ENCODE assay signal across 10 cellular contexts in the genomic region with DNA sequence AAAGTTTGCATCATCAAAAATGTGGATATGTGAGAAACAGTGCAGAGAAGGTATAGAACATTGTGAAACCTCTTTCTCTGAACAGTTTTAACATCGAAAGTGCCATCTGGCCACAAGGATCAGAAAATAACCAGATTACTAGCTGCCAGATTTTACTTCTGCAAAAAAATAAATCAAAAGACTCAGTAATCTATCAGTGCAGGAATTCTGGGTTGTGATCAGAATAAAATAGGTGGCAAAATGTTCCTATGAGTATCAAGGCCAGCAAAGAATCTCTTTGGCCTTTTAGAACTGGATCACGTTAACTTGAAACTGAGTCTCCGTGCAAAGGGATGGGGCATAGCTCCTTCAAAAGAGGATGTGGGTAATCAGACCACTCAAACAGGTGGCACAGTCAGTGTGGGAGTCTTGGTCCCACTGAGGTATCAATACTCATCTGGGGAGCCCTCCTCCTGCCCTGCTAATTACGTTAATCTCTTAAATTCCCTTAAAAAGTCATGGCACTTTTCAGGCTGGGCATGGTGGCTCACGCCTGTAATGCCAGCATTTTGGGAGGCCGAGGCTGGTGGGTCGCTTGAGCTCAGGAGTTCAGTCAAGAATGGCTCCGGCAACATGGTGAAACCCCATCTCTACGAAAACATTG. TPM values are rescaled to one million over a fixed set of nuclear protein-coding genes. Genes with fewer than 3 reads are reported as not detected.
DNase-seq lines count a peak whose midpoint lies in the region; ATAC-seq and TF ChIP-seq lines count a peak whose summit lies in the region.
"Had no signal": no experiment of that assay in that cellular context is flagged by ENCODE, and none has a peak within 500 bp of the region (broad histone marks: within the 10 kb centered on the region; RNA-seq: fewer than 3 reads in every experiment).

No MANE protein-coding gene starts in this region.

- no peak overlapping the region for H3K27ac Mint-ChIP-seq in activated T-helper 17 cell treated with anti-CD3 and anti-CD28 coated beads, Interleukin-2, amount 50 U/mL, for 72 hours

- no peak overlapping the region for H3K4me3 Mint-ChIP-seq in activated T-helper 17 cell treated with anti-CD3 and anti-CD28 coated beads, Interleukin-2, amount 50 U/mL, for 72 hours

- H3K27me3 Mint-ChIP-seq in activated T-helper 17 cell treated with anti-CD3 and anti-CD28 coated beads, Interleukin-2, amount 50 U/mL, for 72 hours = no peaks in the 10 kb centered on the region

- no peaks in the 10 kb centered on the region for H3K27me3 ChIP-seq in A673 (replicated peaks; ENCODE audit: insufficient read depth, low read depth, low read length, poor library complexity)

- ATAC-seq in GM18861 (IDR thresholded peaks at IDR 0.05; ENCODE audit: unreplicated experiment) (peak; percentile 86), GM21529 (IDR thresholded peaks at IDR 0.05; ENCODE audit: unreplicated experiment) (peak; percentile 94), HG03354 (IDR thresholded peaks at IDR 0.05; ENCODE audit: poor library complexity, severe bottlenecking, unreplicated experiment) (peak; percentile 96)
- peak; percentile 83 for ATAC-seq in activated T-helper 17 cell treated with anti-CD3 and anti-CD28 coated beads, Interleukin-2, amount 50 U/mL, for 72 hours (replicated peaks)

- H3K4me1 ChIP-seq in A673 (ENCODE audit: insufficient read depth, low read length, poor library complexity, severe bottlenecking) = no peaks in the 10 kb centered on the region

- no peaks in the 10 kb centered on the region for H3K36me3 Mint-ChIP-seq in activated T-helper 17 cell treated with anti-CD3 and anti-CD28 coated beads, Interleukin-2, amount 50 U/mL, for 72 hours (ENCODE audit: low read depth)

- peaks cover 7% of the 10 kb centered on the region for H3K4me1 Mint-ChIP-seq in activated T-helper 17 cell treated with anti-CD3 and anti-CD28 coated beads, Interleukin-2, amount 50 U/mL, for 72 hours

- H3K9me3 Mint-ChIP-seq in activated T-helper 17 cell treated with anti-CD3 and anti-CD28 coated beads, Interleukin-2, amount 50 U/mL, for 72 hours = no peaks in the 10 kb centered on the region

- no peak for TF ChIP-seq CTCF in A673 (conservative IDR thresholded peaks at IDR 0.05; ENCODE audit: low read depth, low read length)

- no peaks in the 10 kb centered on the region for H3K9me3 ChIP-seq in A673 (ENCODE audit: low read depth, low read length, poor library complexity, severe bottlenecking)

- H3K36me3 ChIP-seq in A673 (ENCODE audit: insufficient read depth, low read length, poor library complexity, severe bottlenecking) = no peaks in the 10 kb centered on the region

- BruUV-seq in A673 (replicated peaks; lab: Mats Ljungman, UMichigan) = no TSS peak

- no peak overlapping the region for H3K27ac ChIP-seq in A673 (ENCODE audit: low read depth, low read length, poor library complexity, severe bottlenecking)

- no peak overlapping the region for H3K4me3 ChIP-seq in A673 (ENCODE audit: low read depth, low read length, poor library complexity, severe bottlenecking)

- POLR2A ChIA-PET in A673 (lab: Charles Lee; ENCODE audit: low non-redundant PET) = no interaction called here

- CTCF ChIA-PET in A673 (lab: Charles Lee) = no interaction called here

- DNase-seq in NCI-H2081 treated with DMSO at 0.1 percent for 48 hours (lab: John Stamatoyannopoulos, UW) = no peak
- DNase-seq in NCI-H345 (lab: John Stamatoyannopoulos, UW) = no peak
- no peak for DNase-seq in A673 (ENCODE audit: low spot score)
- no peak for DNase-seq in amniotic stem cell (lab: John Stamatoyannopoulos, UW)
- DNase-seq: NCI-H1930; stimulated activated CD4-positive, alpha-beta T cell treated with anti-CD3 and anti-CD28 coated beads, Interleukin-2, amount 100 ng/mL, for 24 hours had no signal

- intact Hi-C loops in A673 (cut with micrococcal nuclease; ENCODE audit: unreplicated experiment) = no loop called here

RNA-seq across cellular contexts. Expression of a gene that starts 26.7 kb away (rescaled TPM):
- under 1 TPM; 0.22 to 0.48 TPM for total RNA-seq in activated T-helper 17 cell treated with anti-CD3 and anti-CD28 coated beads, Interleukin-2, amount 50 U/mL, for 72 hours
- total RNA-seq in A673 (2021) = 0.09 and 0.28 TPM in 2 replicates
